In the genomic region with DNA sequence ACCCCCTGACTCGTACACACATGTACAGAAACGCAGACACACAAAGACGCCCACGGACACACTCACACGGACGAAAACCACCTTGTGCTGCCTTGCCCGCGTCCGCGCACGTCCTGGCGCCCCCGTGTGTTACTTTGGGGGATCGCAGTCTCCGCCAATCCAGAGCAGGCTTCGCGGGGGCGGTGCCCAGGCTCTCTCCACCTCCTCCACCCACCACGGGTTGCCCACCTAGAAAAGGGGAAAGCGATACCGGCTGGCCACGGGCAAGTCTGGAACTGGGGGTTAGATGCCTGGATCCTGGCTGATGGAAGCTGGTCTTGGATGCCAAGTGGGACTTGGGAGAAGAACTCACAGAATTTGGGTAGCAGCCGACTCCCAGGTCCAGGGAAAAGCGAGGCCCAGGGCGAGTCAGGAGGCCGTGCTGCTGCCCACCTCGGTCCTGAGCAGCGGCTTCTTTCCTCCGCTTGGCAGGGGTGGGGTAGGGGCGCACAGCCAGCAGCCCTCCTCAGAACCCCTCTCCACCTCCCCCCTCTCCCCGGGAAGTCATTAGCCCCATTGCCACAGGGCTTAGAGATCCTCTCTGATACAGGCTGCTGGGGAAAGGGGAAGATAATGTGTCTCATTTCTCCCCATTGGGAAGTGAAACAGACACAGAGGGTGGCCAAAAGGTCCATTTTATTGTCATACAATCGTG, we compare ENCODE assay signal across 8 cellular contexts. TPM values are rescaled to one million over a fixed set of nuclear protein-coding genes. Genes with fewer than 3 reads are reported as not detected.
DNase-seq lines count a peak whose midpoint lies in the region; ATAC-seq, FAIRE-seq and TF ChIP-seq lines count a peak whose summit lies in the region.

No MANE protein-coding gene starts in this region.

- H3K27me3 ChIP-seq in small intestine (ENCODE audit: control insufficient read depth in 2 of 2, insufficient read depth in 2 of 2, low read length in 2 of 2) = peaks cover 11 to 64% of the 10 kb centered on the region in 2 donors

- H3K36me3 ChIP-seq in small intestine (ENCODE audit: control insufficient read depth in 2 of 2, insufficient read depth in 2 of 2, low read length in 2 of 2) = no peaks in the 10 kb centered on the region

- 0 to 3% (median 2%) methylated on average over 27 to 32 of the region's 32 CpGs for WGBS in small intestine, 3 donors

- no peak for FAIRE-seq in small intestine (lab: Jason Lieb, UNC)

- peaks cover 2 to 9% of the 10 kb centered on the region in 2 donors for H3K4me1 ChIP-seq in small intestine (ENCODE audit: control insufficient read depth in 2 of 2, insufficient read depth in 1 of 2, low read depth in 1 of 2, low read length in 1 of 2)

- no peaks in the 10 kb centered on the region for H3K9me3 ChIP-seq in small intestine (ENCODE audit: control insufficient read depth, low read depth)

- peak; percentile 15 for DNase-seq in GM12864 (ENCODE audit: low read depth)
- DNase-seq in M059J (ENCODE audit: low read depth) = peak; percentile 47
- peak; percentile 78 for DNase-seq in T-helper 9 cell
- peak in 38 of 56 donors; percentile 5 to 74 (median 38) for DNase-seq in amygdala (lab: John Stamatoyannopoulos, UW)
- peak; percentile 19 to 47 for DNase-seq in hippocampal formation (lab: John Stamatoyannopoulos, UW)
- peak; percentile 56 for DNase-seq in small intestine

- ATAC-seq in HG02938 (IDR thresholded peaks at IDR 0.05; ENCODE audit: unreplicated experiment) = no peak
- ATAC-seq in GM18498 (IDR thresholded peaks at IDR 0.05; ENCODE audit: unreplicated experiment) = no peak

- peak; percentile 96 for TF ChIP-seq CTCF in GM12864 (IDR thresholded peaks at IDR 0.05; ENCODE audit: low read depth, low read length, missing control alignments)

- H3K27ac ChIP-seq in small intestine (ENCODE audit: low read depth in 1 of 2, low read length in 1 of 2) = no peak overlapping the region

- no peak overlapping the region for H3K4me3 ChIP-seq in GM12864 (ENCODE audit: low read depth, low read length)
- no peak overlapping the region for H3K4me3 ChIP-seq in small intestine (ENCODE audit: low read depth in 1 of 2, low read length in 2 of 2)

RNA-seq across cellular contexts. Expression of gene VGF, which starts 4.6 kb away (rescaled TPM):
- total RNA-seq in M059J (2014; rRNA removed; shearing (Covaris generic)) = 0.20 TPM in 1 of 2 replicates, not detected in the other
- under 1 TPM in 1 of 3 donors, not detected in 2; 0.49 TPM for polyA plus RNA-seq in small intestine

RNA-seq across cellular contexts. Expression of gene NAT16, which starts 10.1 kb away (rescaled TPM):
- total RNA-seq in M059J (2014; rRNA removed; shearing (Covaris generic)) = 0.12 TPM in 1 of 2 replicates, not detected in the other
- under 1 TPM in 1 of 3 donors, not detected in 2; 0.04 TPM for polyA plus RNA-seq in small intestine

RNA-seq across cellular contexts. Expression of gene AP1S1, which starts 15.7 kb away (rescaled TPM):
- total RNA-seq in M059J (2014; rRNA removed; shearing (Covaris generic)) = 97.2 and 106 TPM in 2 replicates
- polyA plus RNA-seq in small intestine = 100 to 1,000 TPM in 1 of 3 donors, 10 to 100 TPM in 2; 79.7 to 134 (median 94.8) TPM

RNA-seq across cellular contexts. Expression of gene MOGAT3, which starts 30.9 kb away (rescaled TPM):
- total RNA-seq in M059J (2014; rRNA removed; shearing (Covaris generic)) = not detected in 2 replicates
- polyA plus RNA-seq in small intestine = 10 to 100 TPM; 15.4 to 63.3 (median 58.9) TPM

RNA-seq across cellular contexts. Expression of gene SERPINE1, which starts 43.1 kb away (rescaled TPM):
- 102 and 119 TPM in 2 replicates for total RNA-seq in M059J (2014; rRNA removed; shearing (Covaris generic))
- 10 to 100 TPM in 1 of 3 donors, 1 to 10 TPM in 2; 2.2 to 35.4 (median 3.2) TPM for polyA plus RNA-seq in small intestine

Comparison
In these comparisons a context has a peak if more than half of its experiments do, and no peak if none do; other contexts are left out.
1. DNase-seq: peak in every context shown above with its lines; median percentile 78 in T-helper 9 cell; 56 in small intestine; 47 in M059J; 38 in amygdala; 33 in hippocampal formation; 15 in GM12864.